Comparison of ENCODE assay signal across 9 cellular contexts in genomic region chr6:127606131-127606562, GRCh38. TPM values are rescaled to one million over a fixed set of nuclear protein-coding genes. Genes with fewer than 3 reads are reported as not detected.
A peak's percentile ranks its signal among the peaks of the same experiment; 100 is the strongest.
DNase-seq lines count a peak whose midpoint lies in the region; ATAC-seq and TF ChIP-seq lines count a peak whose summit lies in the region.
"Had no signal": no experiment of that assay in that cellular context is flagged by ENCODE, and none has a peak within 500 bp of the region (broad histone marks: within the 10 kb centered on the region; RNA-seq: fewer than 3 reads in every experiment).

No MANE protein-coding gene starts in this region.

- H3K36me3 Mint-ChIP-seq in stimulated activated naive B cell treated with anti-CD40 and anti-IgM and Interleukin-4, amounts not matched to agents 10 μg/mL and 1 μg/mL and 100 μg/mL, for 72 hours, result no peaks in the 10 kb centered on the region
- H3K36me3 Mint-ChIP-seq: activated naive CD4-positive, alpha-beta T cell treated with anti-CD3 and anti-CD28 coated beads, Interleukin-2, amount 50 U/mL, for 72 hours had no signal

- no peaks in the 10 kb centered on the region for H4K20me1 ChIP-seq in PC-3 (ENCODE audit: low read length)

- no peaks in the 10 kb centered on the region for H3K9me2 ChIP-seq in PC-3 (replicated peaks; ENCODE audit: low read length)

- no peaks in the 10 kb centered on the region for H3K4me1 Mint-ChIP-seq in stimulated activated naive B cell treated with anti-CD40 and anti-IgM and Interleukin-4, amounts not matched to agents 10 μg/mL and 1 μg/mL and 100 μg/mL, for 72 hours

- H3K4me3 ChIP-seq in AG10803 (ENCODE audit: low read length) (no peak overlapping the region), PC-3 (ENCODE audit: low read length) (no peak overlapping the region)

- no peak overlapping the region for H3K9ac ChIP-seq in PC-3 (ENCODE audit: low read length)

- H3K27ac ChIP-seq in PC-3 (ENCODE audit: low read length), result no peak overlapping the region

- peaks cover 9 to 10% of the 10 kb centered on the region in 2 donors for H3K9me3 Mint-ChIP-seq in stimulated activated naive B cell treated with anti-CD40 and anti-IgM and Interleukin-4, amounts not matched to agents 10 μg/mL and 1 μg/mL and 100 μg/mL, for 72 hours
- H3K9me3 Mint-ChIP-seq: activated naive CD4-positive, alpha-beta T cell treated with anti-CD3 and anti-CD28 coated beads, Interleukin-2, amount 50 U/mL, for 72 hours had no signal

- BruUV-seq in PC-3 (replicated peaks; lab: Mats Ljungman, UMichigan), result no TSS peak

- peak; percentile 40 for DNase-seq in AG10803 (ENCODE audit: low read depth)
- DNase-seq in HT-29 (ENCODE audit: low spot score), result peak; percentile 51
- DNase-seq in PC-3, result peak; percentile 61
- DNase-seq in fibroblast of the conjunctiva (ENCODE audit: low read depth), result peak; percentile 2
- no peak for DNase-seq in stimulated activated naive B cell treated with anti-CD40 and anti-IgM and Interleukin-4, amounts not matched to agents 10 μg/mL and 1 μg/mL and 100 μg/mL, for 72 hours
- no peak for DNase-seq in NOMO-1 (lab: John Stamatoyannopoulos, UW; ENCODE audit: unreplicated experiment in 2 of 2)

- TF ChIP-seq CTCF in AG10803 (conservative IDR thresholded peaks at IDR 0.05; ENCODE audit: low read length) (peak; percentile 29), PC-3 (conservative IDR thresholded peaks at IDR 0.05; ENCODE audit: low read depth, low read length) (peak; percentile 64)

- no peak overlapping the region for H2AFZ ChIP-seq in PC-3 (ENCODE audit: low read length)

- H3K36me3 ChIP-seq in PC-3 (ENCODE audit: low read depth, low read length), result no peaks in the 10 kb centered on the region

- no peaks in the 10 kb centered on the region for H3F3A ChIP-seq in PC-3 (ENCODE audit: low read length, unreplicated experiment)

- no peak overlapping the region for H3K4me3 Mint-ChIP-seq in stimulated activated naive B cell treated with anti-CD40 and anti-IgM and Interleukin-4, amounts not matched to agents 10 μg/mL and 1 μg/mL and 100 μg/mL, for 72 hours

- intact Hi-C loops in PC-3 (cut with micrococcal nuclease), result loop anchor here (1.0 to 2.0 kb wide), 3 partner anchors 36 to 85 kb away; no protein-coding TSS in a partner anchor

- H3K79me2 ChIP-seq in PC-3 (ENCODE audit: low read length), result no peaks in the 10 kb centered on the region

- POLR2A ChIA-PET in PC-3 (lab: Charles Lee; ENCODE audit: unreplicated experiment), result no interaction called here

- H3K4me1 ChIP-seq in PC-3 (ENCODE audit: insufficient read depth, low read length), result peaks cover 7% of the 10 kb centered on the region

- no peaks in the 10 kb centered on the region for H3K27me3 Mint-ChIP-seq in stimulated activated naive B cell treated with anti-CD40 and anti-IgM and Interleukin-4, amounts not matched to agents 10 μg/mL and 1 μg/mL and 100 μg/mL, for 72 hours

- ATAC-seq in PC-3 (peak; percentile 65), HG03378 (IDR thresholded peaks at IDR 0.05; ENCODE audit: unreplicated experiment) (no peak), GM19463 (IDR thresholded peaks at IDR 0.05; ENCODE audit: unreplicated experiment) (no peak)
- ATAC-seq in stimulated activated naive B cell treated with anti-CD40 and anti-IgM and Interleukin-4, amounts not matched to agents 10 μg/mL and 1 μg/mL and 100 μg/mL, for 72 hours (replicated peaks), result no peak

- H3K9me3 ChIP-seq in PC-3 (ENCODE audit: low read length), result no peaks in the 10 kb centered on the region

- CTCF ChIA-PET in PC-3 (lab: Charles Lee), result interaction anchor here (0.5 to 0.6 kb wide), 2 partner anchors 51 to 84 kb away, joined by 3 to 4 read pairs; no protein-coding TSS in a partner anchor

- H3K4me2 ChIP-seq in PC-3 (ENCODE audit: low read length), result no peak overlapping the region

- no peak overlapping the region for H3K27ac Mint-ChIP-seq in stimulated activated naive B cell treated with anti-CD40 and anti-IgM and Interleukin-4, amounts not matched to agents 10 μg/mL and 1 μg/mL and 100 μg/mL, for 72 hours
- H3K27ac Mint-ChIP-seq: activated naive CD4-positive, alpha-beta T cell treated with anti-CD3 and anti-CD28 coated beads, Interleukin-2, amount 50 U/mL, for 72 hours had no signal

- H3K27me3 ChIP-seq in PC-3 (ENCODE audit: low read length), result no peaks in the 10 kb centered on the region

RNA-seq across cellular contexts. Expression of gene C6orf58, which starts 29.2 kb away (rescaled TPM):
- total RNA-seq in HT-29 (2014; rRNA removed; shearing (Covaris generic)), result not detected in 2 replicates
- total RNA-seq in PC-3 (2014; rRNA removed), result not detected in 2 replicates
- total RNA-seq: activated naive CD4-positive, alpha-beta T cell treated with anti-CD3 and anti-CD28 coated beads, Interleukin-2, amount 50 U/mL, for 72 hours had no signal

Comparison
In these comparisons a context has a peak if more than half of its experiments do, and no peak if none do; other contexts are left out.
1. DNase-seq: peak in AG10803 (single experiment), HT-29 (single experiment), PC-3 (single experiment) and fibroblast of the conjunctiva (single experiment); none in stimulated activated naive B cell treated with anti-CD40 and anti-IgM and Interleukin-4, amounts not matched to agents 10 μg/mL and 1 μg/mL and 100 μg/mL, for 72 hours (single experiment) and NOMO-1 (0 of 2).